In the genomic region with DNA sequence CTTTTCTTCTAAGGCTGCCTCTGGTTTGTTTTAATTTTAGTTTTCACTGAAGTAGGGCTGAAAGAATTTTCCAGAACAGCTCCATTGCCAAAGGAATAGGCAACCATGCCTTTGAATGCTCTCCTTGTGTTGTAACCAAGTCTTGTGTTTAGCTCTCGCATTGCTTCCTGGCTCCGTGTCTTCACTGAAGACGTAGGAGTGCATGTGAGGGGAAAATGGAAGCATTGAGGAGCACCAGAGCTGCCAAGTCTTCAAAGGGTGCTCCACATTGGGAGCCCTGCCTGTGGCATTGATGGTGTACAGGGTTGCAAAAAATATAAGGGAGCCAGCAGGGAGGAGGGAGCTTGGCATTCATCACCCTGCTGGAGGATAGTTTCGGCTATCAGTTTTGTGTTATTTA, we compare ENCODE assay signal across 15 cellular contexts.
DNase-seq lines count a peak whose midpoint lies in the region; ATAC-seq and TF ChIP-seq lines count a peak whose summit lies in the region.
"Had no signal": no experiment of that assay in that cellular context is flagged by ENCODE, and none has a peak within 500 bp of the region (broad histone marks: within the 10 kb centered on the region; RNA-seq: fewer than 3 reads in every experiment).

No MANE protein-coding gene starts in this region.

- peak overlapping the region; percentile 33 for H3K27ac ChIP-seq in left ventricle myocardium inferior (replicated peaks)
- H3K27ac ChIP-seq in heart left ventricle, result peak overlapping the region in 2 of 12 donors; percentile 14 to 17
- H3K27ac ChIP-seq: C4-2B had no signal

- intact Hi-C loops in left ventricle myocardium inferior (cut with micrococcal nuclease), result no loop called here
- intact Hi-C loops in heart left ventricle (cut with DNase I), result no loop called here
- intact Hi-C loops in sciatic nerve (cut with DNase I), result no loop called here

- H3K27me3 Mint-ChIP-seq in type B pancreatic cell, result no peaks in the 10 kb centered on the region

- H3K27me3 ChIP-seq in left ventricle myocardium inferior (ENCODE audit: low read depth) (peaks cover 3% of the 10 kb centered on the region), heart left ventricle (no peaks in the 10 kb centered on the region)

- H3K4me3 ChIP-seq in left ventricle myocardium inferior, result no peak overlapping the region
- no peak overlapping the region for H3K4me3 ChIP-seq in heart left ventricle

- H3K9me3 ChIP-seq in left ventricle myocardium inferior (replicated peaks) (no peaks in the 10 kb centered on the region), heart left ventricle (no peaks in the 10 kb centered on the region)

- no peak for TF ChIP-seq POLR2A in heart left ventricle (IDR thresholded peaks at IDR 0.05)

- TF ChIP-seq CTCF in left ventricle myocardium inferior (IDR thresholded peaks at IDR 0.05; ENCODE audit: borderline replicate concordance) (no peak), heart left ventricle (IDR thresholded peaks at IDR 0.05) (no peak), type B pancreatic cell (conservative IDR thresholded peaks at IDR 0.05) (no peak)

- DNase-seq in left ventricle myocardium inferior (no peak), heart left ventricle (no peak), medulla oblongata (ENCODE audit: extremely low spot score) (peak; percentile 78), sciatic nerve (ENCODE audit: low spot score) (no peak), Kasumi-1 (lab: John Stamatoyannopoulos, UW) (no peak), type B pancreatic cell (ENCODE audit: extremely low spot score, unreplicated experiment) (no peak), islet precursor cell (no peak)
- DNase-seq: KG1; NCI-H1105; NCI-H1694 treated with DMSO at 0.1 percent for 48 hours; NCI-H69; NK-92 treated with Interleukin-12 subunit alpha and Interleukin-12 subunit beta, amount 100 ng/mL, for 24 hours had no signal

- no peaks in the 10 kb centered on the region for H3K9me3 Mint-ChIP-seq in type B pancreatic cell

- H3K36me3 Mint-ChIP-seq in type B pancreatic cell, result peaks cover 8% of the 10 kb centered on the region

- no peak overlapping the region for H3K4me3 Mint-ChIP-seq in type B pancreatic cell

- H3K4me1 ChIP-seq in left ventricle myocardium inferior, result peaks cover 11% of the 10 kb centered on the region
- peaks cover 0 to 42% (median 0%) of the 10 kb centered on the region in 12 donors for H3K4me1 ChIP-seq in heart left ventricle

- H3K36me3 ChIP-seq in left ventricle myocardium inferior (no peaks in the 10 kb centered on the region), heart left ventricle (no peaks in the 10 kb centered on the region)

- H3K27ac Mint-ChIP-seq in type B pancreatic cell, result no peak overlapping the region
- H3K27ac Mint-ChIP-seq: HFFc6 had no signal

- no peak for ATAC-seq in heart left ventricle
- peak; percentile 69 for ATAC-seq in sciatic nerve
- ATAC-seq in HG03095 (IDR thresholded peaks at IDR 0.05; ENCODE audit: unreplicated experiment), result no peak

- 56 to 69% (median 62%) methylated on average over 4 of the region's 4 CpGs for WGBS in heart left ventricle, 4 donors

- peaks cover 11% of the 10 kb centered on the region for H3K4me1 Mint-ChIP-seq in type B pancreatic cell (ENCODE audit: unreplicated experiment)
